ENCODE assay signal across 10 cellular contexts in genomic region chr22:37442537-37442936, GRCh38. TPM values are rescaled to one million over a fixed set of nuclear protein-coding genes. Genes with fewer than 3 reads are reported as not detected.
DNase-seq lines count a peak whose midpoint lies in the region; ATAC-seq and TF ChIP-seq lines count a peak whose summit lies in the region.
"Had no signal": no experiment of that assay in that cellular context is flagged by ENCODE, and none has a peak within 500 bp of the region (broad histone marks: within the 10 kb centered on the region; RNA-seq: fewer than 3 reads in every experiment).

No MANE protein-coding gene starts in this region.

- TF ChIP-seq RAD21 in HCT116 (IDR thresholded peaks at IDR 0.05; ENCODE audit: low read depth): no peak

- CTCF ChIA-PET in A673 (lab: Charles Lee) (no interaction called here), HCT116 (lab: Charles Lee) (interaction anchor here (0.7 to 2.8 kb wide), 5 partner anchors 11 to 126 kb away, joined by 3 to 10 read pairs (median 5); no protein-coding TSS in a partner anchor), RWPE1 (lab: Yijun Ruan, JAX) (no interaction called here)

- H3K9me2 ChIP-seq in HCT116 (ENCODE audit: insufficient read depth): no peaks in the 10 kb centered on the region

- H3K4me3 ChIP-seq in A673 (ENCODE audit: low read depth, low read length, poor library complexity, severe bottlenecking) (no peak overlapping the region), HCT116 (replicated peaks in 1 of 2; ENCODE audit: low read depth in 1 of 2, low read length in 2 of 2) (peak overlapping the region; percentile 46 to 48), fibroblast of mammary gland (ENCODE audit: control insufficient read depth, low read depth, low read length) (no peak overlapping the region)
- H3K4me3 ChIP-seq: heart right ventricle had no signal

- TF ChIP-seq CTCF in A673 (conservative IDR thresholded peaks at IDR 0.05; ENCODE audit: low read depth, low read length) (no peak), HCT116 (IDR thresholded peaks at IDR 0.05 in 2 of 3, conservative IDR thresholded peaks at IDR 0.05 in 1 of 3; ENCODE audit: borderline replicate concordance in 1 of 3, insufficient read depth in 1 of 3, low read depth in 2 of 3, low read length in 2 of 3) (no peak), RWPE1 (conservative IDR thresholded peaks at IDR 0.05; ENCODE audit: low read depth) (no peak), fibroblast of mammary gland (conservative IDR thresholded peaks at IDR 0.05; ENCODE audit: control insufficient read depth, insufficient read depth, low read depth, low read length) (no peak)

- peak; percentile 79 for TF ChIP-seq POLR2A in HCT116 (IDR thresholded peaks at IDR 0.05; ENCODE audit: borderline replicate concordance, extremely low read depth, insufficient read depth, insufficient read length)

- H3K4me1 ChIP-seq in A673 (ENCODE audit: insufficient read depth, low read length, poor library complexity, severe bottlenecking): no peaks in the 10 kb centered on the region
- H3K4me1 ChIP-seq in HCT116 (ENCODE audit: control insufficient read depth in 1 of 2, insufficient read depth in 2 of 2, low read length in 2 of 2): peaks cover 31 to 51% of the 10 kb centered on the region in 2 experiments
- H3K4me1 ChIP-seq: heart right ventricle had no signal

- POLR2A ChIA-PET in A673 (lab: Charles Lee; ENCODE audit: low non-redundant PET) (no interaction called here), HCT116 (lab: Charles Lee) (interaction anchor here (0.8 to 1.2 kb wide), 8 partner anchors 9 to 124 kb away, joined by 3 to 7 read pairs (median 4); no protein-coding TSS in a partner anchor), RWPE1 (lab: Yijun Ruan, JAX; ENCODE audit: low non-redundant PET) (no interaction called here)

- BruUV-seq in A673 (replicated peaks; lab: Mats Ljungman, UMichigan) (no TSS peak), HCT116 (replicated peaks; lab: Mats Ljungman, UMichigan) (no TSS peak)

- peak overlapping the region; percentile 80 for H2AFZ ChIP-seq in HCT116 (ENCODE audit: low read depth, low read length, poor library complexity, severe bottlenecking)

- H3K9me3 ChIP-seq in A673 (ENCODE audit: low read depth, low read length, poor library complexity, severe bottlenecking): no peaks in the 10 kb centered on the region
- peaks cover 0 to 14% of the 10 kb centered on the region in 2 experiments; a peak in 1 of 4 replicates for H3K9me3 ChIP-seq in HCT116 (ENCODE audit: control insufficient read depth in 1 of 2, insufficient read depth in 1 of 2, low read depth in 1 of 2, low read length in 2 of 2)

- ATAC-seq in HCT116: peak; percentile 87
- ATAC-seq in HG03378 (IDR thresholded peaks at IDR 0.05; ENCODE audit: unreplicated experiment): no peak
- ATAC-seq: heart right ventricle had no signal

- H3K4me2 ChIP-seq in HCT116 (ENCODE audit: low read length): peak overlapping the region; percentile 74

- H3K27ac ChIP-seq in A673 (ENCODE audit: low read depth, low read length, poor library complexity, severe bottlenecking) (no peak overlapping the region), HCT116 (ENCODE audit: low read depth, low read length) (peak overlapping the region; percentile 17), RWPE1 (no peak overlapping the region)
- H3K27ac ChIP-seq: heart right ventricle had no signal

- no peaks in the 10 kb centered on the region for H4K20me1 ChIP-seq in HCT116 (ENCODE audit: insufficient read depth)

- H3K36me3 ChIP-seq in A673 (ENCODE audit: insufficient read depth, low read length, poor library complexity, severe bottlenecking): no peaks in the 10 kb centered on the region
- no peaks in the 10 kb centered on the region for H3K36me3 ChIP-seq in HCT116 (ENCODE audit: control insufficient read depth in 1 of 2, insufficient read depth in 2 of 2, low read length in 2 of 2)
- H3K36me3 ChIP-seq: heart right ventricle had no signal

- RAD21 ChIA-PET in HCT116 (lab: Charles Lee; ENCODE audit: low non-redundant PET in 1 of 2, low total read pairs in 2 of 2, uncharacterized antibody in 2 of 2, unreplicated experiment in 2 of 2): interaction anchor here in 1 of 2 experiments (0.5 to 0.7 kb wide), 2 partner anchors 11 to 17 kb away, joined by 3 read pairs; no protein-coding TSS in a partner anchor

- peak overlapping the region; percentile 32; the same call in 1 of the 2 replicates for H3K9ac ChIP-seq in HCT116 (ENCODE audit: low read length)

- DNase-seq in A673 (ENCODE audit: low spot score): peak; percentile 43
- DNase-seq in HCT116 (ENCODE audit: low read depth, low spot score): peak; percentile 67
- peak; percentile 40 for DNase-seq in RWPE1 (ENCODE audit: low spot score)
- peak; percentile 61 for DNase-seq in fibroblast of mammary gland (ENCODE audit: low read depth)
- DNase-seq in stimulated activated CD4-positive, alpha-beta T cell treated with anti-CD3 and anti-CD28 coated beads, Interleukin-4, amount 100 ng/mL, for 1 hour: no peak
- DNase-seq in middle frontal gyrus (ENCODE audit: extremely low spot score, low spot score): no peak
- no peak for DNase-seq in GOT3 (lab: John Stamatoyannopoulos, UW)
- DNase-seq: heart right ventricle had no signal

- intact Hi-C loops in A673 (cut with micrococcal nuclease; ENCODE audit: unreplicated experiment) (no loop called here), HCT116 (cut with micrococcal nuclease) (no loop called here)

- no peaks in the 10 kb centered on the region for H3K79me2 ChIP-seq in HCT116 (ENCODE audit: insufficient read depth, low read length)

- peaks cover 21% of the 10 kb centered on the region for H3K27me3 ChIP-seq in A673 (replicated peaks; ENCODE audit: insufficient read depth, low read depth, low read length, poor library complexity)
- H3K27me3 ChIP-seq in HCT116 (ENCODE audit: insufficient read depth, low read length): no peaks in the 10 kb centered on the region

TF ChIP-seq in HCT116, 20 proteins besides CTCF, POLR2A, EP300 and RAD21:
- TF ChIP-seq YY1 (IDR thresholded peaks at IDR 0.05; ENCODE audit: extremely low read depth, insufficient replicate concordance, low read depth, low read length) (peak; percentile 92), MAX (IDR thresholded peaks at IDR 0.05) (peak; percentile 41; the same call in 1 of the 2 replicates), POLR2AphosphoS5 (IDR thresholded peaks at IDR 0.05; ENCODE audit: low read depth, low read length) (peak; percentile 52), REST (IDR thresholded peaks at IDR 0.05; ENCODE audit: low read depth) (no peak), JUND (IDR thresholded peaks at IDR 0.05) (no peak), CEBPB (IDR thresholded peaks at IDR 0.05; ENCODE audit: low read depth) (peak; percentile 100), CBX3 (IDR thresholded peaks at IDR 0.05; ENCODE audit: low read depth) (0 out of 2 replicates have a peak, but pooled peaks have one; percentile 79), ATF3 (IDR thresholded peaks at IDR 0.05) (no peak), ZNF274 (IDR thresholded peaks at IDR 0.05; ENCODE audit: low read depth, low read length) (no peak), EZH2 (IDR thresholded peaks at IDR 0.05) (no peak), SP1 (IDR thresholded peaks at IDR 0.05; ENCODE audit: low read depth) (peak; percentile 58), FOSL1 (IDR thresholded peaks at IDR 0.05; ENCODE audit: low read depth) (no peak), EZH2phosphoT487 (IDR thresholded peaks at IDR 0.05; ENCODE audit: borderline replicate concordance) (no peak), SIN3A (IDR thresholded peaks at IDR 0.05; ENCODE audit: low read depth) (peak; percentile 35; the same call in 1 of the 2 replicates), SRF (IDR thresholded peaks at IDR 0.05; ENCODE audit: low read depth) (no peak), TCF7L2 (IDR thresholded peaks at IDR 0.05; ENCODE audit: borderline replicate concordance, extremely low read depth, insufficient read depth, insufficient read length) (no peak), EGR1 (IDR thresholded peaks at IDR 0.05; ENCODE audit: low read depth) (no peak), ZFX (IDR thresholded peaks at IDR 0.05) (no peak)

RNA-seq across cellular contexts. Expression of gene ELFN2, which starts 15.3 kb away (rescaled TPM):
- not detected in 2 replicates for total RNA-seq in A673 (2021)
- 45.4 TPM for total RNA-seq in HCT116 (2021; ENCODE audit: unreplicated experiment)
- polyA plus RNA-seq in HCT116 (2012): 30.1 TPM in 2 replicates
- polyA plus RNA-seq: CD4-positive, CD25-positive, alpha-beta regulatory T cell had no signal

RNA-seq across cellular contexts. Expression of gene MFNG, which starts 43.6 kb away (rescaled TPM):
- total RNA-seq in A673 (2021) (not detected in 2 replicates), HCT116 (2021; ENCODE audit: unreplicated experiment) (4.5 TPM)
- 3.3 and 3.4 TPM in 2 replicates for polyA plus RNA-seq in HCT116 (2012)

Comparison
In these comparisons a context has a peak if more than half of its experiments do, and no peak if none do; other contexts are left out.
1. DNase-seq: peak in A673 (single experiment), HCT116 (single experiment), RWPE1 (single experiment) and fibroblast of mammary gland (single experiment); none in stimulated activated CD4-positive, alpha-beta T cell treated with anti-CD3 and anti-CD28 coated beads, Interleukin-4, amount 100 ng/mL, for 1 hour (single experiment), middle frontal gyrus (single experiment) and GOT3 (single experiment).
2. H3K4me3 ChIP-seq: peak in HCT116 (2 of 2); none in A673 (single experiment) and fibroblast of mammary gland (single experiment).
3. RNA of gene ELFN2, which starts 15.3 kb away (total RNA-seq): 45.4 TPM in HCT116 (single experiment); not detected in A673; every median in the first group is over 10 times any median in the second.